ENCODE assay signal across 2 cellular contexts in genomic region chr12:108689314-108690190, GRCh38.
TF ChIP-seq lines count a peak whose summit lies in the region.

No MANE protein-coding gene starts in this region.

TF ChIP-seq in IMR-90, 13 proteins besides CTCF, POLR2A, EP300 and RAD21:
- TF ChIP-seq ELK1 (IDR thresholded peaks at IDR 0.05; ENCODE audit: borderline replicate concordance, low read depth, low read length) (no peak), FOS (IDR thresholded peaks at IDR 0.05; ENCODE audit: low read depth, low read length) (no peak), BHLHE40 (IDR thresholded peaks at IDR 0.05; ENCODE audit: low read depth, low read length) (no peak), MAFK (IDR thresholded peaks at IDR 0.05; ENCODE audit: low read depth, low read length) (no peak), NFE2L2 (IDR thresholded peaks at IDR 0.05; ENCODE audit: low read depth, low read length) (no peak)

TF ChIP-seq in endothelial cell of umbilical vein, 7 proteins besides CTCF, POLR2A, EP300 and RAD21:
- no peak for TF ChIP-seq POLR2AphosphoS5 (IDR thresholded peaks at IDR 0.05; ENCODE audit: insufficient read depth, low read depth, low read length)
- no peak for TF ChIP-seq JUN (IDR thresholded peaks at IDR 0.05; ENCODE audit: borderline replicate concordance, insufficient read depth, insufficient read length, low read depth)
- TF ChIP-seq MYC (IDR thresholded peaks at IDR 0.05; ENCODE audit: low read depth, low read length) = no peak
- TF ChIP-seq EZH2 (IDR thresholded peaks at IDR 0.05; ENCODE audit: borderline replicate concordance, low read depth, low read length, severe bottlenecking) = no peak
- TF ChIP-seq FOS (IDR thresholded peaks at IDR 0.05; ENCODE audit: borderline replicate concordance, insufficient read depth, low read length) = no peak
- TF ChIP-seq GATA2 (IDR thresholded peaks at IDR 0.05; ENCODE audit: insufficient read depth, insufficient read length, low read depth, low read length) = no peak
- no peak for TF ChIP-seq MAX (IDR thresholded peaks at IDR 0.05; ENCODE audit: insufficient read depth, insufficient read length)
TF ChIP-seq in endothelial cell of umbilical vein: peak in this region for 0.
